27 cellular contexts compared by ENCODE assay signal in the genomic region with DNA sequence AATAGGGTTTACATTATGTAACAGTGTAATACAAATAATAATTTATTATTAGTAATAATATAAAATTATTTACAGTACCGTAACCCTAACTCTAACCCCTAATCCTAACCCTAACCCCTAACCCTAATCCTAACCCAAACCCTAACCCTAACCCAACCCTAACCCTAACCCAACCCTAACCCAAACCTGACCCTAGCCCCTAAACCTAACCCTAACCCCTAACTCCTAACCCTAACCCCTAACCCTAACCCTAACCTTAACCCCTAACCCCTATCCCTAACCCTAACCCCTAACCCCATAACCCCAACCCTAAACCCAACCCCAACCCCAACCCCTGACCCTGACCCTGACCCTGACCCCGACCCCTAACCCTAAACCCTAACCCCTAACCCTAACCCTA.
"Had no signal": no experiment of that assay in that cellular context is flagged by ENCODE, and none has a peak within 500 bp of the region (broad histone marks: within the 10 kb centered on the region; RNA-seq: fewer than 3 reads in every experiment).

No MANE protein-coding gene starts in this region.

- DNase-seq: natural killer cell; occipital lobe; psoas muscle; right cardiac atrium; right lobe of liver; sigmoid colon; small intestine; stimulated activated CD4-positive, alpha-beta T cell treated with anti-CD3 and anti-CD28 coated beads, Interleukin-15, amount 100 ng/mL, for 24 hours; stimulated activated CD4-positive, alpha-beta T cell treated with anti-CD3 and anti-CD28 coated beads, Interleukin-2, amount 100 ng/mL, for 24 hours; stimulated activated CD4-positive, alpha-beta T cell treated with anti-CD3 and anti-CD28 coated beads, Interleukin-2, amount 100 ng/mL, for 48 hours; stimulated activated CD4-positive, alpha-beta T cell treated with anti-CD3 and anti-CD28 coated beads, Interleukin-4, amount 100 ng/mL, for 24 hours; stimulated activated naive B cell treated with anti-CD40 and anti-IgM and Interleukin-4, amounts not matched to agents 10 μg/mL and 1 μg/mL and 100 μg/mL, for 72 hours; stimulated activated naive CD4-positive, alpha-beta T cell treated with Interleukin-2 at 50 U/mL for 16 hours; stomach; trophoblast cell; upper lobe of left lung; uterus had no signal

- H3K27ac Mint-ChIP-seq: natural killer cell; nephron; neural progenitor cell; progenitor cell of endocrine pancreas; stimulated activated effector memory CD8-positive, alpha-beta T cell treated with anti-CD3 and anti-CD28 coated beads, Interleukin-12 subunit alpha, Interleukin-12 subunit beta, amount 100 ng/mL, for 72 hours; stimulated activated naive B cell treated with anti-CD40 and anti-IgM and Interleukin-4, amounts not matched to agents 10 μg/mL and 1 μg/mL and 100 μg/mL, for 72 hours; stimulated activated naive CD8-positive, alpha-beta T cell treated with anti-CD3 and anti-CD28 coated beads, Interleukin-15, Interleukin-2, amounts not matched to agents 100 ng/mL and 50 ng/mL, for 24 hours had no signal

- H3K9me3 ChIP-seq: ovary, psoas muscle, right lobe of liver, sigmoid colon, stomach, thoracic aorta, thyroid gland, tibial nerve, upper lobe of left lung, uterus had no signal

- H3K27ac ChIP-seq: neural progenitor cell, ovary, parathyroid adenoma, psoas muscle, right lobe of liver, sigmoid colon, stomach, thoracic aorta, thyroid gland, tibial nerve, upper lobe of left lung, uterus had no signal

- H3K36me3 Mint-ChIP-seq: natural killer cell; neural progenitor cell; stimulated activated effector memory CD8-positive, alpha-beta T cell treated with anti-CD3 and anti-CD28 coated beads, Interleukin-12 subunit alpha, Interleukin-12 subunit beta, amount 100 ng/mL, for 72 hours; stimulated activated naive B cell treated with anti-CD40 and anti-IgM and Interleukin-4, amounts not matched to agents 10 μg/mL and 1 μg/mL and 100 μg/mL, for 72 hours had no signal

- H3K36me3 ChIP-seq: neural progenitor cell, ovary, right lobe of liver, sigmoid colon, stomach, thoracic aorta, thyroid gland, tibial nerve, upper lobe of left lung, uterus had no signal

- H3K27me3 ChIP-seq: neural progenitor cell, ovary, right lobe of liver, sigmoid colon, stomach, thyroid gland, tibial nerve, upper lobe of left lung, uterus had no signal

- H3K9me3 Mint-ChIP-seq: stimulated activated effector memory CD8-positive, alpha-beta T cell treated with anti-CD3 and anti-CD28 coated beads, Interleukin-12 subunit alpha, Interleukin-12 subunit beta, amount 100 ng/mL, for 72 hours; stimulated activated naive B cell treated with anti-CD40 and anti-IgM and Interleukin-4, amounts not matched to agents 10 μg/mL and 1 μg/mL and 100 μg/mL, for 72 hours; stimulated activated naive CD8-positive, alpha-beta T cell treated with anti-CD3 and anti-CD28 coated beads, Interleukin-15, Interleukin-2, amounts not matched to agents 100 ng/mL and 50 ng/mL, for 24 hours had no signal

- H3K4me2 ChIP-seq: neural progenitor cell had no signal

- H3K4me3 ChIP-seq: neural progenitor cell, ovary, psoas muscle, right lobe of liver, thyroid gland, uterus had no signal

- H3K79me2 ChIP-seq: parathyroid adenoma had no signal

- ATAC-seq: natural killer cell; psoas muscle; right cardiac atrium; right lobe of liver; stimulated activated effector memory CD8-positive, alpha-beta T cell treated with anti-CD3 and anti-CD28 coated beads, Interleukin-12 subunit alpha, Interleukin-12 subunit beta, amount 100 ng/mL, for 72 hours; stimulated activated naive B cell treated with anti-CD40 and anti-IgM and Interleukin-4, amounts not matched to agents 10 μg/mL and 1 μg/mL and 100 μg/mL, for 72 hours had no signal

- H3K4me3 Mint-ChIP-seq: natural killer cell; stimulated activated effector memory CD8-positive, alpha-beta T cell treated with anti-CD3 and anti-CD28 coated beads, Interleukin-12 subunit alpha, Interleukin-12 subunit beta, amount 100 ng/mL, for 72 hours; stimulated activated naive CD8-positive, alpha-beta T cell treated with anti-CD3 and anti-CD28 coated beads, Interleukin-15, Interleukin-2, amounts not matched to agents 100 ng/mL and 50 ng/mL, for 24 hours had no signal

- H3K27me3 Mint-ChIP-seq: progenitor cell of endocrine pancreas; stimulated activated naive B cell treated with anti-CD40 and anti-IgM and Interleukin-4, amounts not matched to agents 10 μg/mL and 1 μg/mL and 100 μg/mL, for 72 hours; stimulated activated naive CD8-positive, alpha-beta T cell treated with anti-CD3 and anti-CD28 coated beads, Interleukin-15, Interleukin-2, amounts not matched to agents 100 ng/mL and 50 ng/mL, for 24 hours had no signal

- H3K4me1 ChIP-seq: neural progenitor cell, parathyroid adenoma, psoas muscle, right lobe of liver, sigmoid colon, stomach, thyroid gland, tibial nerve, upper lobe of left lung, uterus had no signal

- H3K4me1 Mint-ChIP-seq: natural killer cell; nephron; neural progenitor cell; stimulated activated effector memory CD8-positive, alpha-beta T cell treated with anti-CD3 and anti-CD28 coated beads, Interleukin-12 subunit alpha, Interleukin-12 subunit beta, amount 100 ng/mL, for 72 hours; stimulated activated naive B cell treated with anti-CD40 and anti-IgM and Interleukin-4, amounts not matched to agents 10 μg/mL and 1 μg/mL and 100 μg/mL, for 72 hours had no signal

- H2AFZ ChIP-seq: neural progenitor cell, parathyroid adenoma had no signal

- H3K9ac ChIP-seq: neural progenitor cell, parathyroid adenoma had no signal
